8 cellular contexts compared by ENCODE assay signal in genomic region chr9:137087409-137087925, GRCh38. TPM values are rescaled to one million over a fixed set of nuclear protein-coding genes. Genes with fewer than 3 reads are reported as not detected.
DNase-seq lines count a peak whose midpoint lies in the region; ATAC-seq and TF ChIP-seq lines count a peak whose summit lies in the region.

No MANE protein-coding gene starts in this region.

- H3K27me3 ChIP-seq in BJ (ENCODE audit: control insufficient read depth, insufficient read depth, low read length) (no peaks in the 10 kb centered on the region), suprapubic skin (no peaks in the 10 kb centered on the region)

- H3K9me3 Mint-ChIP-seq in activated T-helper 2 cell treated with anti-CD3 and anti-CD28 coated beads, Interferon-gamma antibody, Interleukin-2, Interleukin-4, amounts not matched to agents 10 μg/mL and 5 μg/mL and 100 μg/mL, durations not matched to agents 14 hours and 24 hours and 36 hours, result no peaks in the 10 kb centered on the region

- H3K4me3 ChIP-seq in BJ (ENCODE audit: low read depth, low read length), result peak overlapping the region; percentile 64
- peak overlapping the region; percentile 57 for H3K4me3 ChIP-seq in HEK293 (ENCODE audit: low read depth, low read length)
- peak overlapping the region; percentile 83 for H3K4me3 ChIP-seq in suprapubic skin

- 11% methylated on average over 17 of the region's 22 CpGs for WGBS in suprapubic skin

- in situ Hi-C loops in GM13976 (cut with MboI; ENCODE audit: low sequenced_read_pairs, unreplicated experiment), result no loop called here

- H3K9me3 ChIP-seq in HEK293 (ENCODE audit: control insufficient read depth, insufficient read depth, low read depth, low read length) (no peaks in the 10 kb centered on the region), suprapubic skin (no peaks in the 10 kb centered on the region)

- H3K36me3 Mint-ChIP-seq in activated T-helper 2 cell treated with anti-CD3 and anti-CD28 coated beads, Interferon-gamma antibody, Interleukin-2, Interleukin-4, amounts not matched to agents 10 μg/mL and 5 μg/mL and 100 μg/mL, durations not matched to agents 14 hours and 24 hours and 36 hours (ENCODE audit: low read depth), result peaks cover 18% of the 10 kb centered on the region

- intact Hi-C loops in activated T-helper 2 cell treated with anti-CD3 and anti-CD28 coated beads, Interferon-gamma antibody, Interleukin-2, Interleukin-4, amounts not matched to agents 10 μg/mL and 5 μg/mL and 100 μg/mL, durations not matched to agents 14 hours and 24 hours and 36 hours (cut with micrococcal nuclease), result loop anchor here (1.0 to 5.0 kb wide), 4 partner anchors 8 to 150 kb away; partner anchors contain the start of gene DPP7

- H3K4me1 ChIP-seq in HEK293 (ENCODE audit: control insufficient read depth, insufficient read depth, low read length) (0 out of 2 replicates have a peak, but pooled peaks cover 3% of the 10 kb centered on the region), suprapubic skin (peaks cover 72% of the 10 kb centered on the region)

- POLR2A ChIA-PET in BJ (lab: Charles Lee) (interaction anchor here (0.7 to 1.0 kb wide), 2 partner anchors 10 to 18 kb away, joined by 3 to 4 read pairs; no protein-coding TSS in a partner anchor), HEK293 (lab: Yijun Ruan, JAX) (interaction anchor here (0.7 to 7.8 kb wide), 29 partner anchors 8 to 517 kb away, joined by 3 to 137 read pairs (median 5); partner anchors contain the start of genes ANAPC2, NELFB, NPDC1 and NSMF)

- no peak for TF ChIP-seq POLR2A in suprapubic skin (IDR thresholded peaks at IDR 0.05)

- no peaks in the 10 kb centered on the region for H3K27me3 Mint-ChIP-seq in activated T-helper 2 cell treated with anti-CD3 and anti-CD28 coated beads, Interferon-gamma antibody, Interleukin-2, Interleukin-4, amounts not matched to agents 10 μg/mL and 5 μg/mL and 100 μg/mL, durations not matched to agents 14 hours and 24 hours and 36 hours (ENCODE audit: low read depth)

- peak overlapping the region; percentile 85 for H3K4me3 Mint-ChIP-seq in activated T-helper 2 cell treated with anti-CD3 and anti-CD28 coated beads, Interferon-gamma antibody, Interleukin-2, Interleukin-4, amounts not matched to agents 10 μg/mL and 5 μg/mL and 100 μg/mL, durations not matched to agents 14 hours and 24 hours and 36 hours (ENCODE audit: low read depth)

- TF ChIP-seq CTCF in BJ (IDR thresholded peaks at IDR 0.05; ENCODE audit: insufficient read depth, low read depth, low read length), result no peak
- no peak for TF ChIP-seq CTCF in HEK293 (tag by site-specific recombination; IDR thresholded peaks at IDR 0.05)
- no peak for TF ChIP-seq CTCF in suprapubic skin (IDR thresholded peaks at IDR 0.05)
- TF ChIP-seq CTCF in GM13976 (IDR thresholded peaks at IDR 0.05; ENCODE audit: borderline replicate concordance, control extremely low read depth, extremely low read depth, insufficient read depth, missing control alignments), result no peak
- TF ChIP-seq CTCF in omental fat pad (IDR thresholded peaks at IDR 0.05), result no peak

- CTCF ChIA-PET in BJ (lab: Yijun Ruan, JAX) (interaction anchor here (1.1 to 3.3 kb wide), 6 partner anchors 9 to 58 kb away, joined by 3 to 10 read pairs (median 7); partner anchors contain the start of gene NPDC1), HEK293 (lab: Yijun Ruan, JAX) (interaction anchor here (0.6 to 3.3 kb wide), 14 partner anchors 11 to 197 kb away, joined by 3 to 26 read pairs (median 4); partner anchors contain the start of genes RNF224 and UAP1L1)

- no peak for TF ChIP-seq EP300 in suprapubic skin (IDR thresholded peaks at IDR 0.05)

- peaks cover 10% of the 10 kb centered on the region for H3K36me3 ChIP-seq in BJ (ENCODE audit: control insufficient read depth, insufficient read depth, low read length)
- H3K36me3 ChIP-seq in HEK293 (ENCODE audit: control insufficient read depth in 2 of 2, insufficient read depth in 1 of 2, low read length in 2 of 2), result peaks cover 0 to 43% of the 10 kb centered on the region in 2 experiments; a peak in 2 of 3 replicates
- peaks cover 33% of the 10 kb centered on the region for H3K36me3 ChIP-seq in suprapubic skin

- DNase-seq in BJ (ENCODE audit: low read depth), result no peak
- DNase-seq in activated T-helper 2 cell treated with anti-CD3 and anti-CD28 coated beads, Interferon-gamma antibody, Interleukin-2, Interleukin-4, amounts not matched to agents 10 μg/mL and 5 μg/mL and 100 μg/mL, durations not matched to agents 14 hours and 24 hours and 36 hours (ENCODE audit: low spot score), result no peak
- peak; percentile 34 for DNase-seq in iPS-NIHi11 (ENCODE audit: low spot score)
- peak; percentile 72 to 80 for DNase-seq in suprapubic skin (ENCODE audit: low spot score in 2 of 2)
- DNase-seq in GM13976 (ENCODE audit: low spot score), result no peak
- DNase-seq in omental fat pad (ENCODE audit: low spot score), result no peak

- peak overlapping the region; percentile 84 for H3K27ac Mint-ChIP-seq in activated T-helper 2 cell treated with anti-CD3 and anti-CD28 coated beads, Interferon-gamma antibody, Interleukin-2, Interleukin-4, amounts not matched to agents 10 μg/mL and 5 μg/mL and 100 μg/mL, durations not matched to agents 14 hours and 24 hours and 36 hours

- no peak for ATAC-seq in omental fat pad (ENCODE audit: low FRiP score)
- ATAC-seq in GM19351 (IDR thresholded peaks at IDR 0.05; ENCODE audit: unreplicated experiment), result no peak

- peak overlapping the region; percentile 70; the same call in 1 of the 2 replicates for H3K27ac ChIP-seq in HEK293 (ENCODE audit: extremely low read depth, low read depth, low read length)
- peak overlapping the region; percentile 96 for H3K27ac ChIP-seq in suprapubic skin

- peaks cover 34% of the 10 kb centered on the region for H3K4me1 Mint-ChIP-seq in activated T-helper 2 cell treated with anti-CD3 and anti-CD28 coated beads, Interferon-gamma antibody, Interleukin-2, Interleukin-4, amounts not matched to agents 10 μg/mL and 5 μg/mL and 100 μg/mL, durations not matched to agents 14 hours and 24 hours and 36 hours (ENCODE audit: low read depth)

RNA-seq across cellular contexts. Expression of gene MAN1B1, which starts 0.7 kb away (rescaled TPM):
- polyA plus RNA-seq in BJ (2011; rRNA removed), result 53.0 and 80.0 TPM in 2 replicates
- 37.3 and 50.3 TPM in 2 replicates for polyA minus RNA-seq in BJ (2011; rRNA and poly(A)+ RNA removed)
- 47.5 and 52.2 TPM in 2 replicates for total RNA-seq in activated T-helper 2 cell treated with anti-CD3 and anti-CD28 coated beads, Interferon-gamma antibody, Interleukin-2, Interleukin-4, amounts not matched to agents 10 μg/mL and 5 μg/mL and 100 μg/mL, durations not matched to agents 14 hours and 24 hours and 36 hours
- total RNA-seq in suprapubic skin (10 to 100 TPM; 52.1 to 99.2 (median 63.1) TPM), omental fat pad (10 to 100 TPM; 30.2 to 39.9 (median 33.9) TPM)

RNA-seq across cellular contexts. Expression of gene UAP1L1, which starts 10.2 kb away (rescaled TPM):
- 2.8 and 5.6 TPM in 2 replicates for polyA plus RNA-seq in BJ (2011; rRNA removed)
- 2.6 and 3.0 TPM in 2 replicates for polyA minus RNA-seq in BJ (2011; rRNA and poly(A)+ RNA removed)
- 20.0 and 22.3 TPM in 2 replicates for total RNA-seq in activated T-helper 2 cell treated with anti-CD3 and anti-CD28 coated beads, Interferon-gamma antibody, Interleukin-2, Interleukin-4, amounts not matched to agents 10 μg/mL and 5 μg/mL and 100 μg/mL, durations not matched to agents 14 hours and 24 hours and 36 hours
- total RNA-seq in suprapubic skin (10 to 100 TPM in 1 of 4 donors, 1 to 10 TPM in 3; 5.0 to 10.1 (median 6.8) TPM), omental fat pad (10 to 100 TPM in 2 of 4 donors, 1 to 10 TPM in 2; 5.2 to 12.8 (median 9.7) TPM)

RNA-seq across cellular contexts. Expression of gene SAPCD2, which starts 17.1 kb away (rescaled TPM):
- 5.1 and 8.6 TPM in 2 replicates for polyA plus RNA-seq in BJ (2011; rRNA removed)
- 3.0 and 3.2 TPM in 2 replicates for polyA minus RNA-seq in BJ (2011; rRNA and poly(A)+ RNA removed)
- 26.5 and 27.1 TPM in 2 replicates for total RNA-seq in activated T-helper 2 cell treated with anti-CD3 and anti-CD28 coated beads, Interferon-gamma antibody, Interleukin-2, Interleukin-4, amounts not matched to agents 10 μg/mL and 5 μg/mL and 100 μg/mL, durations not matched to agents 14 hours and 24 hours and 36 hours
- total RNA-seq in suprapubic skin (10 to 100 TPM in 3 of 4 donors, 1 to 10 TPM in 1; 8.2 to 13.6 (median 13.3) TPM), omental fat pad (1 to 10 TPM in 1 of 4 donors, under 1 TPM in 2, not detected in 1; 0.13 to 1.8 (median 0.37) TPM)

RNA-seq across cellular contexts. Expression of gene DPP7, which starts 27.1 kb away (rescaled TPM):
- polyA plus RNA-seq in BJ (2011; rRNA removed), result 66.7 and 94.4 TPM in 2 replicates
- polyA minus RNA-seq in BJ (2011; rRNA and poly(A)+ RNA removed), result 35.7 and 70.8 TPM in 2 replicates
- total RNA-seq in activated T-helper 2 cell treated with anti-CD3 and anti-CD28 coated beads, Interferon-gamma antibody, Interleukin-2, Interleukin-4, amounts not matched to agents 10 μg/mL and 5 μg/mL and 100 μg/mL, durations not matched to agents 14 hours and 24 hours and 36 hours, result 318 and 321 TPM in 2 replicates
- total RNA-seq in suprapubic skin (100 to 1,000 TPM in 2 of 4 donors, 10 to 100 TPM in 2; 71.4 to 139 (median 96.5) TPM), omental fat pad (100 to 1,000 TPM in 3 of 4 donors, 10 to 100 TPM in 1; 91.8 to 132 (median 119) TPM)

RNA-seq across cellular contexts. Expression of gene ENTPD2, which starts 33.6 kb away (rescaled TPM):
- not detected in 2 replicates for polyA plus RNA-seq in BJ (2011; rRNA removed)
- not detected in 2 replicates for polyA minus RNA-seq in BJ (2011; rRNA and poly(A)+ RNA removed)
- total RNA-seq in activated T-helper 2 cell treated with anti-CD3 and anti-CD28 coated beads, Interferon-gamma antibody, Interleukin-2, Interleukin-4, amounts not matched to agents 10 μg/mL and 5 μg/mL and 100 μg/mL, durations not matched to agents 14 hours and 24 hours and 36 hours, result not detected in 2 replicates
- total RNA-seq in suprapubic skin, result 10 to 100 TPM; 13.3 to 20.8 (median 16.7) TPM
- total RNA-seq in omental fat pad, result under 1 TPM in 3 of 4 donors, not detected in 1; 0.25 to 0.72 (median 0.28) TPM

Comparison
In these comparisons a context has a peak if more than half of its experiments do, and no peak if none do; other contexts are left out.
1. DNase-seq: peak in iPS-NIHi11 (single experiment) and suprapubic skin (2 of 2); none in BJ (single experiment), activated T-helper 2 cell treated with anti-CD3 and anti-CD28 coated beads, Interferon-gamma antibody, Interleukin-2, Interleukin-4, amounts not matched to agents 10 μg/mL and 5 μg/mL and 100 μg/mL, durations not matched to agents 14 hours and 24 hours and 36 hours (single experiment), GM13976 (single experiment) and omental fat pad (single experiment).
2. Peak in every context shown above with its lines, with median percentiles within 50 percentile points of each other: H3K4me3 ChIP-seq.